Comparison of ENCODE assay signal across 28 cellular contexts in the genomic region with DNA sequence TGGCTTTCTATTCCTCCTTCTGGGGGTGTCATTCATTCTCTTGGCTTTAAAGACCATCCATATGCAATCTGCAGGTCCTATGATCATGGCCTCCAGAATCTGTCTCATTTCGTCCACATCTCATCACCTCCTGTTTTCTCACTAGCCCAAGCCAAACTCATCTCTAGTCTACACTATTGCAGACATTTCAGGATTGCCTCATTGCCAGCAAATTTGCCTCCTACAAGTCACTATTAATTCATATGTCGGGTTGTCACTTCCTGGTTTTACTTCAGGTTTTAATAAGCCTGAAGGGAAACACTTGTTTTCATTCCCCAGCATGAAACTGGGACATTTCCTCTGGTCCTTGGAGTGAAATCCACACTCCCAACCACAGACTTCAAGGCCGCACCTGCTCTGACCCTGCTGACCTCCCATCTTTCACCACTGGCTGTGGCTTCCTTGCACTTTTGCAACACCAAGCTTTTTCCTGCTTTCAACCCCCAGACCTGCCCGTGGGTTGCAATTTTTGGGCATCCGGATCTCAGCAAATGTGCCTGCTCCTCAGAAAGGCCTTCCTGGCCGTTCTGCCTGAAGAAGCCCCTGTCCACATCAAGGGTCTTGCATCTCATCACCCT. TPM values are rescaled to one million over a fixed set of nuclear protein-coding genes. Genes with fewer than 3 reads are reported as not detected.
DNase-seq lines count a peak whose midpoint lies in the region; FAIRE-seq and TF ChIP-seq lines count a peak whose summit lies in the region.
"Had no signal": no experiment of that assay in that cellular context is flagged by ENCODE, and none has a peak within 500 bp of the region (broad histone marks: within the 10 kb centered on the region; RNA-seq: fewer than 3 reads in every experiment).

No MANE protein-coding gene starts in this region.

- H3K9me3 ChIP-seq in neural progenitor cell (ENCODE audit: low read depth), result no peaks in the 10 kb centered on the region
- H3K9me3 ChIP-seq: body of pancreas, pancreas, tibial nerve had no signal

- H2AFZ ChIP-seq in neural progenitor cell (replicated peaks), result no peak overlapping the region

- no peaks in the 10 kb centered on the region for H3K79me2 ChIP-seq in neural progenitor cell (ENCODE audit: low read depth)

- no peak overlapping the region for H3K4me3 Mint-ChIP-seq in neural progenitor cell
- H3K4me3 Mint-ChIP-seq: activated CD8-positive, alpha-beta memory T cell treated with anti-CD3 and anti-CD28 coated beads, Interleukin-2, amount 10 ng/mL, durations not matched to agents 7 days and 5 days; natural killer cell treated with Interleukin-12 subunit alpha and Interleukin-12 subunit beta and Interleukin-15 and Interleukin-18, amount 100 ng/mL, for 72 hours had no signal

- H3K27ac ChIP-seq in neural progenitor cell, result no peak overlapping the region
- H3K27ac ChIP-seq: body of pancreas, epithelial cell of prostate, pancreas, tibial nerve had no signal

- no peaks in the 10 kb centered on the region for H3K9me3 Mint-ChIP-seq in neural progenitor cell
- H3K9me3 Mint-ChIP-seq: natural killer cell treated with Interleukin-12 subunit alpha and Interleukin-12 subunit beta and Interleukin-15 and Interleukin-18, amount 100 ng/mL, for 72 hours had no signal

- H3K36me3 ChIP-seq in neural progenitor cell, result no peaks in the 10 kb centered on the region
- H3K36me3 ChIP-seq: pancreas, tibial nerve had no signal

- no peaks in the 10 kb centered on the region for H3K36me3 Mint-ChIP-seq in neural progenitor cell
- H3K36me3 Mint-ChIP-seq: activated CD8-positive, alpha-beta memory T cell treated with anti-CD3 and anti-CD28 coated beads, Interleukin-2, amount 10 ng/mL, durations not matched to agents 7 days and 5 days; natural killer cell treated with Interleukin-12 subunit alpha and Interleukin-12 subunit beta and Interleukin-15 and Interleukin-18, amount 100 ng/mL, for 72 hours had no signal

- peak overlapping the region; percentile 64 for H3K27ac Mint-ChIP-seq in neural progenitor cell
- H3K27ac Mint-ChIP-seq: activated CD8-positive, alpha-beta memory T cell treated with anti-CD3 and anti-CD28 coated beads, Interleukin-2, amount 10 ng/mL, durations not matched to agents 7 days and 5 days; natural killer cell treated with Interleukin-12 subunit alpha and Interleukin-12 subunit beta and Interleukin-15 and Interleukin-18, amount 100 ng/mL, for 72 hours had no signal

- no peaks in the 10 kb centered on the region for H3K27me3 ChIP-seq in neural progenitor cell
- H3K27me3 ChIP-seq: body of pancreas, pancreas, tibial nerve had no signal

- no peak for FAIRE-seq in urothelium cell line (lab: Jason Lieb, UNC)
- FAIRE-seq: keratinocyte, pancreas had no signal

- no peak overlapping the region for H3K9ac ChIP-seq in neural progenitor cell

- TF ChIP-seq CTCF in NB4 (IDR thresholded peaks at IDR 0.05; ENCODE audit: low read depth, low read length), result no peak
- TF ChIP-seq CTCF in neural progenitor cell (IDR thresholded peaks at IDR 0.05), result no peak

- H3K4me2 ChIP-seq in neural progenitor cell, result no peak overlapping the region

- no peaks in the 10 kb centered on the region for H4K20me1 ChIP-seq in neural progenitor cell (ENCODE audit: low read depth)

- peaks cover 3% of the 10 kb centered on the region for H3F3A ChIP-seq in neural progenitor cell (ENCODE audit: low read depth)

- H3K4me1 ChIP-seq in neural progenitor cell, result peaks cover 14% of the 10 kb centered on the region
- H3K4me1 ChIP-seq: body of pancreas, pancreas had no signal

- peaks cover 36% of the 10 kb centered on the region for H3K4me1 Mint-ChIP-seq in neural progenitor cell
- H3K4me1 Mint-ChIP-seq: activated CD8-positive, alpha-beta memory T cell treated with anti-CD3 and anti-CD28 coated beads, Interleukin-2, amount 10 ng/mL, durations not matched to agents 7 days and 5 days had no signal

- TF ChIP-seq POLR2A in NB4 (IDR thresholded peaks at IDR 0.05; ENCODE audit: extremely low read depth, insufficient read length), result no peak

- peaks cover 6% of the 10 kb centered on the region for H3K27me3 Mint-ChIP-seq in neural progenitor cell (ENCODE audit: insufficient read depth, low read depth)

- H3K4me3 ChIP-seq in NB4 (ENCODE audit: low read depth, low read length) (no peak overlapping the region), neural progenitor cell (no peak overlapping the region)
- H3K4me3 ChIP-seq: body of pancreas, pancreas, tibial nerve had no signal

- DNase-seq in CD1c-positive myeloid dendritic cell (ENCODE audit: extremely low spot score) (peak; percentile 83), NB4 (ENCODE audit: low read depth) (peak; percentile 40), UCSD-AML1 (lab: John Stamatoyannopoulos, UW; ENCODE audit: unreplicated experiment) (peak; percentile 16), neural progenitor cell (ENCODE audit: low spot score) (no peak), middle frontal gyrus (ENCODE audit: extremely low spot score, low spot score) (no peak), urothelium cell line (ENCODE audit: low spot score) (no peak), amygdala (lab: John Stamatoyannopoulos, UW) (no peak)
- no peak for DNase-seq in stimulated activated CD4-positive, alpha-beta T cell treated with anti-CD3 and anti-CD28 coated beads, Interleukin-1b, Interleukin-23, amount 100 ng/mL, for 48 hours
- DNase-seq: ACHN; activated CD4-positive, alpha-beta T cell treated with anti-CD3 and anti-CD28 coated beads, Interleukin-2, amount 50 U/mL, for 1 hour; activated CD8-positive, alpha-beta memory T cell treated with anti-CD3 and anti-CD28 coated beads, Interleukin-2, amount 10 ng/mL, durations not matched to agents 7 days and 5 days; activated naive CD4-positive, alpha-beta T cell; activated T-cell treated with anti-CD3 and anti-CD28 coated beads, Interleukin-2, amount 50 U/mL, for 48 hours; body of pancreas; Calu3; DMS79 treated with DMSO at 0.1 percent for 48 hours; Kasumi-1; midbrain; NCI-H1092 treated with DMSO at 0.1 percent for 48 hours; NCI-H2029; NCI-H524 treated with DMSO at 0.1 percent for 48 hours; NK-92 treated with Interleukin-12 subunit alpha and Interleukin-12 subunit beta, amount 100 ng/mL, for 24 hours; pancreas; T-helper 9 cell had no signal

RNA-seq across cellular contexts. Expression of gene KCNIP1, which starts 35.3 kb away (rescaled TPM):
- total RNA-seq in neural progenitor cell (ENCODE audit: low replicate concordance), result 2.4 and 2.8 TPM in 2 replicates
- total RNA-seq: activated CD8-positive, alpha-beta memory T cell treated with anti-CD3 and anti-CD28 coated beads, Interleukin-2, amount 10 ng/mL, durations not matched to agents 7 days and 5 days; Calu3; natural killer cell treated with Interleukin-12 subunit alpha and Interleukin-12 subunit beta and Interleukin-15 and Interleukin-18, amount 100 ng/mL, for 72 hours had no signal

Comparison
In these comparisons a context has a peak if more than half of its experiments do, and no peak if none do; other contexts are left out.
1. DNase-seq: peak in CD1c-positive myeloid dendritic cell (single experiment), NB4 (single experiment) and UCSD-AML1 (single experiment); none in neural progenitor cell (single experiment), middle frontal gyrus (single experiment), urothelium cell line (single experiment), amygdala (0 of 56) and stimulated activated CD4-positive, alpha-beta T cell treated with anti-CD3 and anti-CD28 coated beads, Interleukin-1b, Interleukin-23, amount 100 ng/mL, for 48 hours (single experiment).